15 cellular contexts compared by ENCODE assay signal in genomic region chr7:18546576-18546975, GRCh38. TPM values are rescaled to one million over a fixed set of nuclear protein-coding genes. Genes with fewer than 3 reads are reported as not detected.
DNase-seq lines count a peak whose midpoint lies in the region; ATAC-seq, FAIRE-seq and TF ChIP-seq lines count a peak whose summit lies in the region.
"Had no signal": no experiment of that assay in that cellular context is flagged by ENCODE, and none has a peak within 500 bp of the region (broad histone marks: within the 10 kb centered on the region; RNA-seq: fewer than 3 reads in every experiment).

No MANE protein-coding gene starts in this region.

- H2AK5ac ChIP-seq in H1 (ENCODE audit: low read depth, low read length) = no peak overlapping the region

- no peaks in the 10 kb centered on the region for H3K79me1 ChIP-seq in H1 (ENCODE audit: low read depth, low read length)

- FAIRE-seq in H1 (lab: Jason Lieb, UNC) = no peak
- FAIRE-seq: D721Med, GM12891, H54 had no signal

- H3K36me3 ChIP-seq in A673 (ENCODE audit: insufficient read depth, low read length, poor library complexity, severe bottlenecking) = no peaks in the 10 kb centered on the region
- no peaks in the 10 kb centered on the region for H3K36me3 ChIP-seq in H1 (ENCODE audit: control insufficient read depth in 2 of 4, insufficient read depth in 4 of 4, low read length in 3 of 4)

- no peak overlapping the region for H3K4ac ChIP-seq in H1 (replicated peaks; ENCODE audit: insufficient read length, low read depth, low read length)

- H3K9me3 ChIP-seq in A673 (ENCODE audit: low read depth, low read length, poor library complexity, severe bottlenecking) (no peaks in the 10 kb centered on the region), H1 (ENCODE audit: insufficient read depth in 2 of 2, low read depth in 1 of 2, low read length in 1 of 2) (no peaks in the 10 kb centered on the region)
- H3K9me3 ChIP-seq: Caco-2 had no signal

- no peak overlapping the region for H4K91ac ChIP-seq in H1 (replicated peaks; ENCODE audit: insufficient read length, low read length)

- H3K4me2 ChIP-seq in H1 (ENCODE audit: insufficient read depth in 1 of 2, low read depth in 2 of 2, low read length in 2 of 2) = no peak overlapping the region

- H2BK5ac ChIP-seq in H1 (ENCODE audit: low read depth, low read length) = no peak overlapping the region

- no peaks in the 10 kb centered on the region for H3K23me2 ChIP-seq in H1 (ENCODE audit: low read depth, low read length)

- H3K27ac ChIP-seq in A673 (ENCODE audit: low read depth, low read length, poor library complexity, severe bottlenecking) (peak overlapping the region; percentile 90), H1 (ENCODE audit: low read depth, low read length) (no peak overlapping the region), foreskin keratinocyte (no peak overlapping the region)

- H3K9me3 Mint-ChIP-seq in IgD-negative memory B cell = no peaks in the 10 kb centered on the region
- H3K9me3 Mint-ChIP-seq: CD4-positive, alpha-beta T cell had no signal

- CTCF ChIA-PET in A673 (lab: Charles Lee) (no interaction called here), H1 (lab: Charles Lee; ENCODE audit: partially characterized antibody) (interaction anchor here (0.6 kb wide), 1 partner anchor 17 kb away, joined by 4 read pairs; no protein-coding TSS in a partner anchor)

- no TSS peak for BruUV-seq in A673 (replicated peaks; lab: Mats Ljungman, UMichigan)

- 86% methylated on average over 3 of the region's 3 CpGs; no CpG with 5 or more reads in 1 of the 2 experiments for WGBS in H1 (ENCODE audit: extremely low coverage in 1 of 2, insufficient coverage in 1 of 2, insufficient read length in 1 of 2, insufficient replicate concordance in 2 of 2, low coverage in 1 of 2, low lambda C conversion rate in 2 of 2, missing lambda C conversion rate in 1 of 2), 2 experiments

- no peak overlapping the region for H4K8ac ChIP-seq in H1 (ENCODE audit: extremely low read depth, insufficient read depth, low read length)

- H3K27me3 ChIP-seq in A673 (replicated peaks; ENCODE audit: insufficient read depth, low read depth, low read length, poor library complexity) (no peaks in the 10 kb centered on the region), H1 (replicated peaks in 1 of 4; ENCODE audit: control insufficient read depth in 3 of 4, extremely low read depth in 1 of 4, insufficient read depth in 3 of 4, low read length in 3 of 4) (no peaks in the 10 kb centered on the region), foreskin keratinocyte (no peaks in the 10 kb centered on the region)

- H2BK20ac ChIP-seq in H1 (ENCODE audit: low read length) = no peak overlapping the region

- H3K27me3 Mint-ChIP-seq in IgD-negative memory B cell = no peaks in the 10 kb centered on the region
- H3K27me3 Mint-ChIP-seq: CD4-positive, alpha-beta T cell had no signal

- no peak overlapping the region for H3K4me3 Mint-ChIP-seq in IgD-negative memory B cell
- H3K4me3 Mint-ChIP-seq: CD4-positive, alpha-beta T cell had no signal

- no peak overlapping the region for H3K23ac ChIP-seq in H1 (ENCODE audit: insufficient read length)

- no peak overlapping the region for H4K5ac ChIP-seq in H1 (ENCODE audit: insufficient read length, low read depth, low read length)

- TF ChIP-seq POLR2A in H1 (IDR thresholded peaks at IDR 0.05; ENCODE audit: control extremely low read depth in 1 of 2, low read depth in 2 of 2, low read length in 2 of 2) = no peak

- H2AFZ ChIP-seq in H1 (ENCODE audit: low read length) = no peak overlapping the region

- DNase-seq in A673 (ENCODE audit: low spot score) (no peak), RPMI8226 (peak; percentile 40), H1 (ENCODE audit: low read depth in 1 of 2, low spot score in 2 of 2) (no peak), NOMO-1 (lab: John Stamatoyannopoulos, UW; ENCODE audit: unreplicated experiment in 2 of 2) (no peak), foreskin keratinocyte (no peak)
- DNase-seq in activated CD4-positive, alpha-beta T cell treated with anti-CD3 and anti-CD28 coated beads, Interleukin-2, amount 50 U/mL, for 48 hours = no peak
- DNase-seq: AML-193; Caco-2; CD4-positive, alpha-beta T cell; HCEC 1CT; KBM-7 had no signal

- peaks cover 33% of the 10 kb centered on the region for H3K4me1 ChIP-seq in A673 (ENCODE audit: insufficient read depth, low read length, poor library complexity, severe bottlenecking)
- peaks cover 0 to 5% (median 0%) of the 10 kb centered on the region in 4 experiments; a peak in 1 of 7 replicates for H3K4me1 ChIP-seq in H1 (replicated peaks in 1 of 4; ENCODE audit: control insufficient read depth in 3 of 4, insufficient read depth in 4 of 4, low read length in 3 of 4)
- no peaks in the 10 kb centered on the region for H3K4me1 ChIP-seq in foreskin keratinocyte
- H3K4me1 ChIP-seq: Caco-2 had no signal

- H2BK120ac ChIP-seq in H1 (replicated peaks; ENCODE audit: low read depth, low read length) = no peak overlapping the region

- peaks cover 12% of the 10 kb centered on the region for H3K36me3 Mint-ChIP-seq in IgD-negative memory B cell

- TF ChIP-seq CTCF in A673 (conservative IDR thresholded peaks at IDR 0.05; ENCODE audit: low read depth, low read length) (no peak), H1 (IDR thresholded peaks at IDR 0.05; ENCODE audit: control extremely low read depth in 1 of 3, insufficient read depth in 1 of 3, low read depth in 1 of 3, low read length in 3 of 3) (no peak), foreskin keratinocyte (conservative IDR thresholded peaks at IDR 0.05) (no peak)

- H3K14ac ChIP-seq in H1 (ENCODE audit: insufficient read length) = no peak overlapping the region

- no peak overlapping the region for H2BK12ac ChIP-seq in H1 (ENCODE audit: low read depth, low read length)

- H3K4me1 Mint-ChIP-seq in IgD-negative memory B cell = peaks cover 41 to 48% (median 42%) of the 10 kb centered on the region in 3 donors

- no peak for TF ChIP-seq EP300 in H1 (IDR thresholded peaks at IDR 0.05; ENCODE audit: borderline replicate concordance in 1 of 2, low read depth in 2 of 2, low read length in 2 of 2)

- H3K79me2 ChIP-seq in H1 (ENCODE audit: control insufficient read depth in 1 of 2, insufficient read depth in 2 of 2, low read length in 2 of 2) = no peaks in the 10 kb centered on the region

- H3K4me3 ChIP-seq in A673 (ENCODE audit: low read depth, low read length, poor library complexity, severe bottlenecking) (no peak overlapping the region), H1 (ENCODE audit: extremely low read depth in 1 of 4, insufficient read depth in 2 of 4, low read depth in 3 of 4, low read length in 4 of 4) (no peak overlapping the region)

- no peak overlapping the region for H3K18ac ChIP-seq in H1 (ENCODE audit: extremely low read depth, low read length)

- no peaks in the 10 kb centered on the region for H4K20me1 ChIP-seq in H1 (replicated peaks in 1 of 2; ENCODE audit: control insufficient read depth in 1 of 2, insufficient read depth in 2 of 2, low read length in 2 of 2)

- POLR2A ChIA-PET in A673 (lab: Charles Lee; ENCODE audit: low non-redundant PET) = no interaction called here
- POLR2A ChIA-PET in H1 (lab: Charles Lee; ENCODE audit: partially characterized antibody) = no interaction called here

- H3K27ac Mint-ChIP-seq in IgD-negative memory B cell = peak overlapping the region in 2 of 3 donors; percentile 10 to 44
- H3K27ac Mint-ChIP-seq: CD4-positive, alpha-beta T cell had no signal

- H3K56ac ChIP-seq in H1 (replicated peaks; ENCODE audit: insufficient read length, low read depth, low read length) = no peak overlapping the region

- no peak for ATAC-seq in foreskin keratinocyte

- no peak overlapping the region for H3K9ac ChIP-seq in H1 (replicated peaks in 1 of 4; ENCODE audit: extremely low read depth in 1 of 4, low read depth in 3 of 4, low read length in 3 of 4)

- TF ChIP-seq RAD21 in H1 (IDR thresholded peaks at IDR 0.05 in 1 of 2, conservative IDR thresholded peaks at IDR 0.05 in 1 of 2; ENCODE audit: low read depth in 2 of 2, low read length in 2 of 2) = no peak

- no peak overlapping the region for H2BK15ac ChIP-seq in H1 (ENCODE audit: low read length)

- intact Hi-C loops in A673 (cut with micrococcal nuclease; ENCODE audit: unreplicated experiment) = no loop called here

TF ChIP-seq in H1, 55 proteins besides CTCF, POLR2A, EP300 and RAD21:
- TF ChIP-seq CHD1 (IDR thresholded peaks at IDR 0.05; ENCODE audit: low read depth, low read length) = no peak
- TF ChIP-seq BACH1 (IDR thresholded peaks at IDR 0.05; ENCODE audit: low read length) = peak; percentile 83
- no peak for TF ChIP-seq SAP30 (IDR thresholded peaks at IDR 0.05; ENCODE audit: insufficient read depth, insufficient replicate concordance, low read length)
- TF ChIP-seq CTBP2 (IDR thresholded peaks at IDR 0.05; ENCODE audit: borderline replicate concordance, insufficient read depth, insufficient read length, low read length) = no peak
- peak; percentile 73 for TF ChIP-seq MAFK (IDR thresholded peaks at IDR 0.05; ENCODE audit: low read depth, low read length)
TF ChIP-seq in H1: peak in this region for 2.

RNA-seq across cellular contexts. Expression of gene HDAC9, which starts 51.0 kb away (rescaled TPM):
- total RNA-seq in A673 (2021) (28.3 and 31.9 TPM in 2 replicates), foreskin keratinocyte (19.5 and 24.9 TPM in 2 replicates)
- polyA plus RNA-seq in IgD-negative memory B cell (81.2 TPM), H1 (2011; rRNA removed) (7.3 and 9.5 TPM in 2 replicates), foreskin keratinocyte (3.1 and 3.5 TPM in 2 replicates)
- total RNA-seq in H1 (2021; fragmentation: NEBNext Ultra II Directional; extraction: Animal tissue kit (Norgen Biotek cat#: 25700)) = 9.4 and 13.1 TPM in 2 replicates
- polyA plus RNA-seq in H1 (2011; cell fraction: cytosol; rRNA removed) = 8.0 TPM
- 12.8 TPM for polyA plus RNA-seq in H1 (2011; cell fraction: nucleus; rRNA removed)
- polyA plus RNA-seq in H1 (2012, experiment 1 of 2) = 11.9 to 19.4 TPM (median 15.9 TPM) in 4 replicates
- 0.62 TPM for polyA plus RNA-seq in H1 (2012, experiment 2 of 2)
- 7.7 TPM for polyA plus RNA-seq in H1 (2013, experiment 1 of 2)
- polyA plus RNA-seq in H1 (2013, experiment 2 of 2) = 7.4 TPM
- polyA minus RNA-seq in H1 (2011; rRNA and poly(A)+ RNA removed) = 54.3 and 87.6 TPM in 2 replicates
- 12.3 TPM for polyA minus RNA-seq in H1 (2011; cell fraction: cytosol; rRNA and poly(A)+ RNA removed)
- 81.4 TPM for polyA minus RNA-seq in H1 (2011; cell fraction: nucleus; rRNA and poly(A)+ RNA removed)
